28 cellular contexts compared by ENCODE assay signal in genomic region chr3:183508818-183509217, GRCh38. TPM values are rescaled to one million over a fixed set of nuclear protein-coding genes. Genes with fewer than 3 reads are reported as not detected.
"Had no signal": no experiment of that assay in that cellular context is flagged by ENCODE, and none has a peak within 500 bp of the region (broad histone marks: within the 10 kb centered on the region; RNA-seq: fewer than 3 reads in every experiment).

No MANE protein-coding gene starts in this region.

- H3K27me3 ChIP-seq: heart left ventricle, neural progenitor cell, right atrium auricular region, transverse colon had no signal

- H3K4me2 ChIP-seq: neural progenitor cell, smooth muscle cell had no signal

- H3K27ac ChIP-seq: neural progenitor cell, parathyroid adenoma, right atrium auricular region, transverse colon had no signal

- H3K9ac ChIP-seq: neural progenitor cell, parathyroid adenoma had no signal

- FAIRE-seq: urothelium cell line had no signal

- H3K4me1 ChIP-seq: parathyroid adenoma had no signal

- H3K79me2 ChIP-seq: parathyroid adenoma had no signal

- DNase-seq: activated CD4-positive, alpha-beta memory T cell treated with anti-CD3 and anti-CD28 coated beads for 36 hours; activated CD4-positive, alpha-beta T cell treated with anti-CD3 and anti-CD28 coated beads, Interleukin-2, amount 10 ng/mL, durations not matched to agents 24 days and 14 days; activated CD4-positive, CD25-positive, alpha-beta regulatory T cell treated with anti-CD3 and anti-CD28 coated beads, Interleukin-2, amount 50 U/mL, for 72 hours; activated CD8-positive, alpha-beta memory T cell treated with anti-CD3 and anti-CD28 coated beads, Interleukin-2, amount 50 U/mL, for 4 hours; activated gamma-delta T cell; activated naive CD4-positive, alpha-beta T cell treated with anti-CD3 and anti-CD28 coated beads, Interleukin-2, amount 50 U/mL, for 16 hours; activated naive CD8-positive, alpha-beta T cell treated with anti-CD3 and anti-CD28 coated beads, Interleukin-2, amount 50 U/mL, for 24 hours; activated T-cell treated with anti-CD3 and anti-CD28 coated beads, Interleukin-2, amount 50 U/mL, for 1 hour; amygdala; caudate nucleus; endodermal cell; foreskin fibroblast; heart left ventricle; hypothalamus; mesendoderm; natural killer cell; occipital lobe; stimulated activated CD4-positive, alpha-beta T cell treated with anti-CD3 and anti-CD28 coated beads, Interleukin-1b, Interleukin-23, amount 100 ng/mL, for 48 hours; stimulated activated naive CD4-positive, alpha-beta T cell; transverse colon had no signal

- ATAC-seq: activated naive CD8-positive, alpha-beta T cell treated with anti-CD3 and anti-CD28 coated beads, Interleukin-2, amount 50 U/mL, for 24 hours; esophagus mucosa; heart left ventricle; natural killer cell had no signal

- H3K4me3 ChIP-seq: heart left ventricle, neural progenitor cell, right atrium auricular region, smooth muscle cell, transverse colon had no signal

- H3K36me3 ChIP-seq: neural progenitor cell, right atrium auricular region, transverse colon had no signal

- H2AFZ ChIP-seq: neural progenitor cell, parathyroid adenoma had no signal

RNA-seq across cellular contexts. Expression of gene KLHL6, which starts 46.7 kb away (rescaled TPM):
- total RNA-seq: chondrocyte, kidney epithelial cell had no signal
- polyA plus RNA-seq: smooth muscle cell had no signal
